In the genomic region with DNA sequence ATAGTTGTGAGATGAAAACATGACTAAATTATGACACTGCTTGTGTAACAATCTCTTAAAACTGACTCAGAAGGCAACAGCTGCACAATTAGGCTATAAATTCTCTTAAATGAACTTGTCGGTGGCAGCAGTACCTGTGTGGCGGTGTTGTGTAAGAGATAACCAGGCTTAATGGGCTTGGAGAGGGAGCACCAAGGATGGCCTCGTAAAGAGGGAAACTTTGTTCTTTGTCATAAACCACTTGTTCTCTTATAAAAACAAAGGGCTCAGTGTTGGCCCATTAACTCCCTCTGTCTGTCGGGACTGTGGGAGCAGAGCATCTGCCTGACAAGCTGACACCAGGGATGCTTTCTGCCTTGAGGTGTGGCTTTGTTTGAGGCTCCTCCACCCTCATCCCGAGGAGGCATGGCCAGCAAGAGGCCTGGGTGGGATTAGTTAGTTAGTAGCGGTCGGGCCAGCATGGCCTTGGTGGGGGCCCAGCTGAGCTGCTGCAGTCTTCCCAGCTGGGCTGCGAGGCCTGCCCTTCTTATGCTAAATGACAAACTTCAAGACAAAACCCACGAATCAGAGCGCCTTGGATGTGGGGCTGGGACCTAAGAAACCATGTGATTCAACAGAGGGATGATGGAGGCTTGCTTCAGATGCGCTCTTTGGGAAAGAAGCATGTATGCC, we compare ENCODE assay signal across 14 cellular contexts.
DNase-seq lines count a peak whose midpoint lies in the region; TF ChIP-seq lines count a peak whose summit lies in the region.
"Had no signal": no experiment of that assay in that cellular context is flagged by ENCODE, and none has a peak within 500 bp of the region (broad histone marks: within the 10 kb centered on the region; RNA-seq: fewer than 3 reads in every experiment).

No MANE protein-coding gene starts in this region.

- peaks cover 0 to 4% of the 10 kb centered on the region in 2 donors for H3K4me1 Mint-ChIP-seq in immature natural killer cell

- H3K9me3 Mint-ChIP-seq in immature natural killer cell = no peaks in the 10 kb centered on the region

- POLR2A ChIA-PET in RWPE1 (lab: Yijun Ruan, JAX; ENCODE audit: low non-redundant PET) = no interaction called here

- H3K4me3 Mint-ChIP-seq in immature natural killer cell = no peak overlapping the region
- H3K4me3 Mint-ChIP-seq: activated CD8-positive, alpha-beta T cell treated with anti-CD3 and anti-CD28 coated beads, Interleukin-2, amount 10 ng/mL, durations not matched to agents 7 days and 5 days had no signal

- H3K9ac ChIP-seq in iPS-20b (ENCODE audit: low read depth, low read length) = peak overlapping the region; percentile 38; the same call in 1 of the 2 replicates
- H3K9ac ChIP-seq: parathyroid adenoma had no signal

- CTCF ChIA-PET in RWPE1 (lab: Yijun Ruan, JAX) = no interaction called here

- H3K27me3 Mint-ChIP-seq in immature natural killer cell (ENCODE audit: low read depth in 3 of 3) = peaks cover 1 to 13% (median 6%) of the 10 kb centered on the region in 3 donors

- no peaks in the 10 kb centered on the region for H3K36me3 ChIP-seq in iPS-20b (ENCODE audit: insufficient read depth, low read depth, low read length)
- H3K36me3 ChIP-seq: SJCRH30, suprapubic skin had no signal

- H3K4me3 ChIP-seq in iPS-20b (ENCODE audit: low read length) = no peak overlapping the region; the same call in 1 of the 2 replicates
- H3K4me3 ChIP-seq: SJCRH30, suprapubic skin had no signal

- no peaks in the 10 kb centered on the region for H3K27me3 ChIP-seq in iPS-20b (ENCODE audit: insufficient read depth, low read length)

- TF ChIP-seq CTCF in RWPE1 (conservative IDR thresholded peaks at IDR 0.05; ENCODE audit: low read depth) = no peak

- H3K4me1 ChIP-seq in iPS-20b (ENCODE audit: insufficient read depth, low read length) = peaks cover 14% of the 10 kb centered on the region; the same call in 1 of the 2 replicates

- no peaks in the 10 kb centered on the region for H3K36me3 Mint-ChIP-seq in immature natural killer cell

- H3K9me3 ChIP-seq in iPS-20b (ENCODE audit: insufficient read depth, low read depth, low read length) = no peaks in the 10 kb centered on the region
- H3K9me3 ChIP-seq: SJCRH30, suprapubic skin had no signal

- H3K27ac ChIP-seq in RWPE1 (no peak overlapping the region), iPS-20b (ENCODE audit: low read length) (peak overlapping the region; percentile 22)
- H3K27ac ChIP-seq: parathyroid adenoma, SJCRH30, suprapubic skin had no signal

- no peak overlapping the region for H3K27ac Mint-ChIP-seq in immature natural killer cell
- H3K27ac Mint-ChIP-seq: activated CD8-positive, alpha-beta T cell treated with anti-CD3 and anti-CD28 coated beads, Interleukin-2, amount 10 ng/mL, durations not matched to agents 7 days and 5 days had no signal

- in situ Hi-C loops in Caki2 (cut with HindIII; ENCODE audit: low pct_unique_long_range_greater_than_20kb, low sequenced_read_pairs) = no loop called here

- peak; percentile 37 for DNase-seq in Caki2 (ENCODE audit: low read depth)
- peak; percentile 20 for DNase-seq in NCI-H1417 treated with DMSO at 0.1 percent for 48 hours (lab: John Stamatoyannopoulos, UW)
- peak; percentile 26 for DNase-seq in RWPE1 (ENCODE audit: low spot score)
- DNase-seq in immature natural killer cell = no peak
- DNase-seq in activated CD4-positive, CD25-positive, alpha-beta regulatory T cell treated with anti-CD3 and anti-CD28 coated beads, Interleukin-2, amount 50 U/mL, for 72 hours = no peak
- no peak for DNase-seq in H4 (ENCODE audit: low spot score)
- no peak for DNase-seq in stimulated activated CD4-positive, alpha-beta T cell treated with anti-CD3 and anti-CD28 coated beads, Interleukin-4, amount 100 ng/mL, for 4 hours
- DNase-seq: activated CD8-positive, alpha-beta T cell treated with anti-CD3 and anti-CD28 coated beads, Interleukin-2, amount 10 ng/mL, durations not matched to agents 7 days and 5 days; islet precursor cell; NCI-H774; SJCRH30 had no signal

Comparison
In these comparisons a context has a peak if more than half of its experiments do, and no peak if none do; other contexts are left out.
1. DNase-seq: peak in Caki2 (single experiment), NCI-H1417 treated with DMSO at 0.1 percent for 48 hours (single experiment) and RWPE1 (single experiment); none in immature natural killer cell (0 of 3), activated CD4-positive, CD25-positive, alpha-beta regulatory T cell treated with anti-CD3 and anti-CD28 coated beads, Interleukin-2, amount 50 U/mL, for 72 hours (single experiment), H4 (single experiment) and stimulated activated CD4-positive, alpha-beta T cell treated with anti-CD3 and anti-CD28 coated beads, Interleukin-4, amount 100 ng/mL, for 4 hours (0 of 2).